25 cellular contexts compared by ENCODE assay signal in the genomic region with DNA sequence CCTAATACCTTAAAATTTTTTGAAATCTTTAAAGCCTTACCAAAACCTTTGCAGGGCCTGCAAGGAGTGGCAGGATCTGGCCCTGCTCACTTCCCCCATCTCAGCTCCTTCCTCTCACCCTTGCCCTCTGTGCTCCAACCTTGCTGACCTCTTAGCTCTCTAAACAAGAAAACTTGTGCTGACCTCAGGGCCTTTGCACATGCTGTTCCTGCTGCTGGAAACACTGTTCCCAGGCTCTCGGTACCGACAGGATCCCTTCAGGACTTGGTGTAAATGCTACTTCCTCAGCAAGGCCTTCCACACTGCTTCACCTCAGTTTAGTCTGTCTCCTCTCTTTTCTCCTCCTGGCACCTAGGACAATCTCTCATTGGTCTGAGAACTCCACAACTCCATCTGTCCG.
DNase-seq lines count a peak whose midpoint lies in the region; ATAC-seq, FAIRE-seq and TF ChIP-seq lines count a peak whose summit lies in the region.
"Had no signal": no experiment of that assay in that cellular context is flagged by ENCODE, and none has a peak within 500 bp of the region (broad histone marks: within the 10 kb centered on the region; RNA-seq: fewer than 3 reads in every experiment).

No MANE protein-coding gene starts in this region.

- no peak overlapping the region for H3K23ac ChIP-seq in H1 (ENCODE audit: insufficient read length)

- no peak overlapping the region for H2AFZ ChIP-seq in HepG2 (ENCODE audit: low read length)
- no peak overlapping the region for H2AFZ ChIP-seq in H1 (ENCODE audit: low read length)
- H2AFZ ChIP-seq: GM23248 had no signal

- H3K79me2 ChIP-seq in HepG2 (ENCODE audit: insufficient read depth, low read length) (no peaks in the 10 kb centered on the region), H1 (ENCODE audit: control insufficient read depth in 1 of 2, insufficient read depth in 2 of 2, low read length in 2 of 2) (no peaks in the 10 kb centered on the region)

- TF ChIP-seq EP300 in HepG2 (IDR thresholded peaks at IDR 0.05; ENCODE audit: low read depth in 2 of 2, low read length in 2 of 2) = no peak
- TF ChIP-seq EP300 in HepG2 (CRISPR knock-in tag; IDR thresholded peaks at IDR 0.05; ENCODE audit: borderline replicate concordance) = no peak
- no peak for TF ChIP-seq EP300 in H1 (IDR thresholded peaks at IDR 0.05; ENCODE audit: borderline replicate concordance in 1 of 2, low read depth in 2 of 2, low read length in 2 of 2)

- 93% methylated on average over 3 of the region's 3 CpGs for WGBS in HepG2 (ENCODE audit: low lambda C conversion rate)
- WGBS in right lobe of liver (ENCODE audit: insufficient coverage, low coverage, low lambda C conversion rate, missing lambda C conversion rate) = 93% methylated on average over 3 of the region's 3 CpGs
- WGBS in H1 (ENCODE audit: extremely low coverage in 1 of 2, insufficient coverage in 1 of 2, insufficient read length in 1 of 2, insufficient replicate concordance in 2 of 2, low coverage in 1 of 2, low lambda C conversion rate in 2 of 2, missing lambda C conversion rate in 1 of 2), 2 experiments = 95% methylated on average over 3 of the region's 3 CpGs; no CpG with 5 or more reads in 1 of the 2 experiments

- no peak overlapping the region for H2BK15ac ChIP-seq in H1 (ENCODE audit: low read length)

- H4K20me1 ChIP-seq in HepG2 (ENCODE audit: insufficient read depth, low read length) (no peaks in the 10 kb centered on the region; the same call in 1 of the 2 replicates), H1 (replicated peaks in 1 of 2; ENCODE audit: control insufficient read depth in 1 of 2, insufficient read depth in 2 of 2, low read length in 2 of 2) (no peaks in the 10 kb centered on the region)

- H2AK5ac ChIP-seq in H1 (ENCODE audit: low read depth, low read length) = no peak overlapping the region

- no peak for TF ChIP-seq POLR2A in HepG2 (IDR thresholded peaks at IDR 0.05; ENCODE audit: insufficient read depth in 1 of 2, low read depth in 2 of 2, low read length in 2 of 2)
- TF ChIP-seq POLR2A in right lobe of liver (IDR thresholded peaks at IDR 0.05) = no peak
- TF ChIP-seq POLR2A in H1 (IDR thresholded peaks at IDR 0.05; ENCODE audit: control extremely low read depth in 1 of 2, low read depth in 2 of 2, low read length in 2 of 2) = no peak

- H2BK20ac ChIP-seq in H1 (ENCODE audit: low read length) = no peak overlapping the region

- no peak for FAIRE-seq in HepG2 (lab: Jason Lieb, UNC)
- no peak for FAIRE-seq in H1 (lab: Jason Lieb, UNC)
- FAIRE-seq: A549, G401.6, GM12892, GM19239 had no signal

- TF ChIP-seq CTCF in HepG2 (CRISPR knock-in tag; IDR thresholded peaks at IDR 0.05) (no peak), right lobe of liver (IDR thresholded peaks at IDR 0.05) (no peak), VCaP (conservative IDR thresholded peaks at IDR 0.05) (no peak), H1 (IDR thresholded peaks at IDR 0.05; ENCODE audit: control extremely low read depth in 1 of 3, insufficient read depth in 1 of 3, low read depth in 1 of 3, low read length in 3 of 3) (no peak)

- H2BK5ac ChIP-seq in H1 (ENCODE audit: low read depth, low read length) = no peak overlapping the region

- intact Hi-C loops in Right ventricle myocardium superior (cut with DNase I) (no loop called here), cardiac septum (cut with DNase I) (no loop called here), HepG2 (cut with micrococcal nuclease; ENCODE audit: unreplicated experiment) (no loop called here), right lobe of liver (cut with DNase I) (no loop called here)

- H2BK12ac ChIP-seq in H1 (ENCODE audit: low read depth, low read length) = no peak overlapping the region

- H3K4me2 ChIP-seq in HepG2 (ENCODE audit: low read depth, low read length) = no peak overlapping the region
- H3K4me2 ChIP-seq in H1 (ENCODE audit: insufficient read depth in 1 of 2, low read depth in 2 of 2, low read length in 2 of 2) = no peak overlapping the region
- H3K4me2 ChIP-seq: A549 had no signal

- H4K8ac ChIP-seq in H1 (ENCODE audit: extremely low read depth, insufficient read depth, low read length) = no peak overlapping the region

- H3K27me3 ChIP-seq in HepG2 (ENCODE audit: control insufficient read depth in 1 of 2, insufficient read depth in 2 of 2, low read length in 2 of 2) (no peaks in the 10 kb centered on the region), right lobe of liver (no peaks in the 10 kb centered on the region), H1 (replicated peaks in 1 of 4; ENCODE audit: control insufficient read depth in 3 of 4, extremely low read depth in 1 of 4, insufficient read depth in 3 of 4, low read length in 3 of 4) (no peaks in the 10 kb centered on the region)
- H3K27me3 ChIP-seq: BE2C had no signal

- no peak for TF ChIP-seq RAD21 in HepG2 (CRISPR knock-in tag; IDR thresholded peaks at IDR 0.05)
- no peak for TF ChIP-seq RAD21 in H1 (IDR thresholded peaks at IDR 0.05 in 1 of 2, conservative IDR thresholded peaks at IDR 0.05 in 1 of 2; ENCODE audit: low read depth in 2 of 2, low read length in 2 of 2)

- H3K4ac ChIP-seq in H1 (replicated peaks; ENCODE audit: insufficient read length, low read depth, low read length) = no peak overlapping the region

- H3K79me1 ChIP-seq in H1 (ENCODE audit: low read depth, low read length) = no peaks in the 10 kb centered on the region

- BruUV-seq in HepG2 (replicated peaks; lab: Mats Ljungman, UMichigan) = no TSS peak

- H3K36me3 ChIP-seq in HepG2 (replicated peaks in 1 of 2; ENCODE audit: control insufficient read depth in 1 of 2, insufficient read depth in 2 of 2, low read length in 2 of 2) = 0 out of 5 replicates have a peak, but pooled peaks cover 0 to 8% of the 10 kb centered on the region in 2 experiments
- H3K36me3 ChIP-seq in right lobe of liver = no peaks in the 10 kb centered on the region
- no peaks in the 10 kb centered on the region for H3K36me3 ChIP-seq in H1 (ENCODE audit: control insufficient read depth in 2 of 4, insufficient read depth in 4 of 4, low read length in 3 of 4)
- H3K36me3 ChIP-seq: BE2C had no signal

- H3K4me3 ChIP-seq in HepG2 (replicated peaks in 1 of 3; ENCODE audit: insufficient read depth in 1 of 3, low read depth in 2 of 3, low read length in 3 of 3) (no peak overlapping the region), right lobe of liver (no peak overlapping the region), H1 (ENCODE audit: extremely low read depth in 1 of 4, insufficient read depth in 2 of 4, low read depth in 3 of 4, low read length in 4 of 4) (no peak overlapping the region)
- H3K4me3 ChIP-seq: A549, GM23248 had no signal

- ATAC-seq in Right ventricle myocardium superior (ENCODE audit: poor library complexity) = no peak
- no peak for ATAC-seq in HepG2
- ATAC-seq in right lobe of liver = no peak
- ATAC-seq in HG02885 (IDR thresholded peaks at IDR 0.05; ENCODE audit: poor library complexity, unreplicated experiment) = no peak
- ATAC-seq: CD8-positive, alpha-beta T cell had no signal

- POLR2A ChIA-PET in HepG2 (lab: Yijun Ruan, JAX) (no interaction called here), H1 (lab: Charles Lee; ENCODE audit: partially characterized antibody) (no interaction called here)

- in situ Hi-C loops in HepG2 (cut with HindIII; ENCODE audit: extremely low pct_ligation_motif_present, low pct_unique_long_range_greater_than_20kb) = no loop called here

- no peaks in the 10 kb centered on the region for H3K9me3 ChIP-seq in HepG2 (ENCODE audit: low read length)
- H3K9me3 ChIP-seq in right lobe of liver = no peaks in the 10 kb centered on the region
- H3K9me3 ChIP-seq in H1 (ENCODE audit: insufficient read depth in 2 of 2, low read depth in 1 of 2, low read length in 1 of 2) = no peaks in the 10 kb centered on the region
- H3K9me3 ChIP-seq: A549, BE2C, Caco-2 had no signal

- H4K5ac ChIP-seq in H1 (ENCODE audit: insufficient read length, low read depth, low read length) = no peak overlapping the region

- CTCF ChIA-PET in HepG2 (lab: Yijun Ruan, JAX; ENCODE audit: low intra/inter-chr PET ratio, low total read pairs) = no interaction called here
- CTCF ChIA-PET in H1 (lab: Charles Lee; ENCODE audit: partially characterized antibody) = interaction anchor here (0.8 to 4.1 kb wide), 18 partner anchors 10 to 429 kb away, joined by 3 to 49 read pairs (median 6); no protein-coding TSS in a partner anchor

- no peaks in the 10 kb centered on the region for H3K23me2 ChIP-seq in H1 (ENCODE audit: low read depth, low read length)

- no peak overlapping the region for H2BK120ac ChIP-seq in H1 (replicated peaks; ENCODE audit: low read depth, low read length)

- H3K27ac ChIP-seq in HepG2 (ENCODE audit: extremely low read length, insufficient read depth, low read length) (no peak overlapping the region), right lobe of liver (no peak overlapping the region), VCaP (peak overlapping the region; percentile 72), H1 (ENCODE audit: low read depth, low read length) (no peak overlapping the region)
- H3K27ac ChIP-seq: A549, C4-2B, GM23248 had no signal

- H3K9ac ChIP-seq in HepG2 (ENCODE audit: insufficient read depth, low read depth, low read length) (no peak overlapping the region), H1 (replicated peaks in 1 of 4; ENCODE audit: extremely low read depth in 1 of 4, low read depth in 3 of 4, low read length in 3 of 4) (no peak overlapping the region)
- H3K9ac ChIP-seq: GM23248 had no signal

- DNase-seq in Right ventricle myocardium superior (peak; percentile 10), cardiac septum (ENCODE audit: low spot score) (no peak), HepG2 (ENCODE audit: low spot score) (no peak), right lobe of liver (no peak), H1 (ENCODE audit: low read depth in 1 of 2, low spot score in 2 of 2) (no peak), SIG-M5 (lab: John Stamatoyannopoulos, UW) (no peak)
- DNase-seq: 8988T; ACHN; AML-193; BE2C; Caco-2; CD4-positive, CD25-positive, alpha-beta regulatory T cell; CD8-positive, alpha-beta T cell; DMS153; DND-41; GM23248; H9; HFFc6 had no signal

- H3K56ac ChIP-seq in H1 (replicated peaks; ENCODE audit: insufficient read length, low read depth, low read length) = no peak overlapping the region

- H3K18ac ChIP-seq in H1 (ENCODE audit: extremely low read depth, low read length) = no peak overlapping the region

- no peak overlapping the region for H3K14ac ChIP-seq in H1 (ENCODE audit: insufficient read length)

- H4K91ac ChIP-seq in H1 (replicated peaks; ENCODE audit: insufficient read length, low read length) = no peak overlapping the region

- H3K4me1 ChIP-seq in HepG2 (ENCODE audit: insufficient read depth, low read length) (peaks cover 32% of the 10 kb centered on the region), right lobe of liver (peaks cover 0 to 16% (median 0%) of the 10 kb centered on the region in 4 donors), H1 (replicated peaks in 1 of 4; ENCODE audit: control insufficient read depth in 3 of 4, insufficient read depth in 4 of 4, low read length in 3 of 4) (peaks cover 0 to 3% (median under 1%) of the 10 kb centered on the region in 4 experiments; a peak in 2 of 7 replicates)
- H3K4me1 ChIP-seq: A549, BE2C, Caco-2 had no signal

TF ChIP-seq in HepG2, 621 proteins besides CTCF, POLR2A, EP300 and RAD21 (continues in another document):
- TF ChIP-seq EZH2 (conservative IDR thresholded peaks at IDR 0.05; ENCODE audit: low read depth, low read length) (no peak), POLR2G (IDR thresholded peaks at IDR 0.05; ENCODE audit: low read depth, low read length) (no peak)

TF ChIP-seq in H1, 55 proteins besides CTCF, POLR2A, EP300 and RAD21 (continues in another document):
- TF ChIP-seq CBX8 (IDR thresholded peaks at IDR 0.05; ENCODE audit: borderline replicate concordance, low read depth, low read length) = no peak
